1 cellular context compared by ENCODE assay signal in the genomic region with DNA sequence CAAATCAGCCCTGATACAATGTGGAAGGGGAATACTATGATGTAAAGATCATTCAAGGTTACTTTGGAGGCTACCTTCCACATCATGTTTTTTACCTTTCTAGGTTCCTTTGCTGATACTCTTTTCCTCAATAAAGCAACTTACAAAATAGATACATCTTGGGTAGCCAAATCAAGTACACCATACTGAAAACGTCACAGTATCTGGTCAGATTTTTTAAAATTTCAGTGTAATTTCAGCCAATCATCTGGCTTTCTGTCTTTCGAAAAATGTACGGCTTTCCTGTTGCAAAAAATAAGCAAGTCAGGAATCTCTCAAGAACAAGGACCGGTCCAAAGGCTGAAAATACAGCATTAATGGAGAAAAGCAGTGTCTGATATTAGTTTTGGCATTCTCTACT.
TF ChIP-seq lines count a peak whose summit lies in the region.

No MANE protein-coding gene starts in this region.

TF ChIP-seq in GM23338, 12 proteins besides CTCF, POLR2A, EP300 and RAD21 (continued from another document):
- TF ChIP-seq, protein P1, sequence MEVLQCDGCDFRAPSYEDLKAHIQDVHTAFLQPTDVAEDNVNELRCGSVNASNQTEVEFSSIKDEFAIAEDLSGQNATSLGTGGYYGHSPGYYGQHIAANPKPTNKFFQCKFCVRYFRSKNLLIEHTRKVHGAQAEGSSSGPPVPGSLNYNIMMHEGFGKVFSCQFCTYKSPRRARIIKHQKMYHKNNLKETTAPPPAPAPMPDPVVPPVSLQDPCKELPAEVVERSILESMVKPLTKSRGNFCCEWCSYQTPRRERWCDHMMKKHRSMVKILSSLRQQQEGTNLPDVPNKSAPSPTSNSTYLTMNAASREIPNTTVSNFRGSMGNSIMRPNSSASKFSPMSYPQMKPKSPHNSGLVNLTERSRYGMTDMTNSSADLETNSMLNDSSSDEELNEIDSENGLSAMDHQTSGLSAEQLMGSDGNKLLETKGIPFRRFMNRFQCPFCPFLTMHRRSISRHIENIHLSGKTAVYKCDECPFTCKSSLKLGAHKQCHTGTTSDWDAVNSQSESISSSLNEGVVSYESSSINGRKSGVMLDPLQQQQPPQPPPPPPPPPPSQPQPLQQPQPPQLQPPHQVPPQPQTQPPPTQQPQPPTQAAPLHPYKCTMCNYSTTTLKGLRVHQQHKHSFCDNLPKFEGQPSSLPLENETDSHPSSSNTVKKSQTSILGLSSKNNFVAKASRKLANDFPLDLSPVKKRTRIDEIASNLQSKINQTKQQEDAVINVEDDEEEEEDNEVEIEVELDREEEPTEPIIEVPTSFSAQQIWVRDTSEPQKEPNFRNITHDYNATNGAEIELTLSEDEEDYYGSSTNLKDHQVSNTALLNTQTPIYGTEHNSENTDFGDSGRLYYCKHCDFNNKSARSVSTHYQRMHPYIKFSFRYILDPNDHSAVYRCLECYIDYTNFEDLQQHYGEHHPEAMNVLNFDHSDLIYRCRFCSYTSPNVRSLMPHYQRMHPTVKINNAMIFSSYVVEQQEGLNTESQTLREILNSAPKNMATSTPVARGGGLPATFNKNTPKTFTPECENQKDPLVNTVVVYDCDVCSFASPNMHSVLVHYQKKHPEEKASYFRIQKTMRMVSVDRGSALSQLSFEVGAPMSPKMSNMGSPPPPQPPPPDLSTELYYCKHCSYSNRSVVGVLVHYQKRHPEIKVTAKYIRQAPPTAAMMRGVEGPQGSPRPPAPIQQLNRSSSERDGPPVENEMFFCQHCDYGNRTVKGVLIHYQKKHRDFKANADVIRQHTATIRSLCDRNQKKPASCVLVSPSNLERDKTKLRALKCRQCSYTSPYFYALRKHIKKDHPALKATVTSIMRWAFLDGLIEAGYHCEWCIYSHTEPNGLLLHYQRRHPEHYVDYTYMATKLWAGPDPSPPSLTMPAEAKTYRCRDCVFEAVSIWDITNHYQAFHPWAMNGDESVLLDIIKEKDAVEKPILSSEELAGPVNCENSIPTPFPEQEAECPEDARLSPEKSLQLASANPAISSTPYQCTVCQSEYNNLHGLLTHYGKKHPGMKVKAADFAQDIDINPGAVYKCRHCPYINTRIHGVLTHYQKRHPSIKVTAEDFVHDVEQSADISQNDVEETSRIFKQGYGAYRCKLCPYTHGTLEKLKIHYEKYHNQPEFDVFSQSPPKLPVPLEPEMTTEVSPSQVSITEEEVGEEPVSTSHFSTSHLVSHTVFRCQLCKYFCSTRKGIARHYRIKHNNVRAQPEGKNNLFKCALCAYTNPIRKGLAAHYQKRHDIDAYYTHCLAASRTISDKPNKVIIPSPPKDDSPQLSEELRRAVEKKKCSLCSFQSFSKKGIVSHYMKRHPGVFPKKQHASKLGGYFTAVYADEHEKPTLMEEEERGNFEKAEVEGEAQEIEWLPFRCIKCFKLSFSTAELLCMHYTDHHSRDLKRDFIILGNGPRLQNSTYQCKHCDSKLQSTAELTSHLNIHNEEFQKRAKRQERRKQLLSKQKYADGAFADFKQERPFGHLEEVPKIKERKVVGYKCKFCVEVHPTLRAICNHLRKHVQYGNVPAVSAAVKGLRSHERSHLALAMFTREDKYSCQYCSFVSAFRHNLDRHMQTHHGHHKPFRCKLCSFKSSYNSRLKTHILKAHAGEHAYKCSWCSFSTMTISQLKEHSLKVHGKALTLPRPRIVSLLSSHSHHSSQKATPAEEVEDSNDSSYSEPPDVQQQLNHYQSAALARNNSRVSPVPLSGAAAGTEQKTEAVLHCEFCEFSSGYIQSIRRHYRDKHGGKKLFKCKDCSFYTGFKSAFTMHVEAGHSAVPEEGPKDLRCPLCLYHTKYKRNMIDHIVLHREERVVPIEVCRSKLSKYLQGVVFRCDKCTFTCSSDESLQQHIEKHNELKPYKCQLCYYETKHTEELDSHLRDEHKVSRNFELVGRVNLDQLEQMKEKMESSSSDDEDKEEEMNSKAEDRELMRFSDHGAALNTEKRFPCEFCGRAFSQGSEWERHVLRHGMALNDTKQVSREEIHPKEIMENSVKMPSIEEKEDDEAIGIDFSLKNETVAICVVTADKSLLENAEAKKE (CRISPR knock-in tag; IDR thresholded peaks at IDR 0.05), result no peak
- TF ChIP-seq POLR2AphosphoS5 (IDR thresholded peaks at IDR 0.05; ENCODE audit: low read depth), result no peak
